8 cellular contexts compared by ENCODE assay signal in genomic region chr14:105299654-105300541, GRCh38. TPM values are rescaled to one million over a fixed set of nuclear protein-coding genes. Genes with fewer than 3 reads are reported as not detected.
DNase-seq lines count a peak whose midpoint lies in the region; ATAC-seq and TF ChIP-seq lines count a peak whose summit lies in the region.

No MANE protein-coding gene starts in this region.

- peak overlapping the region; percentile 57; the same call in 1 of the 2 replicates for H3K9ac ChIP-seq in KMS-11
- H3K9ac ChIP-seq in skeletal muscle tissue (ENCODE audit: low read depth in 1 of 3, low read length in 3 of 3): peak overlapping the region; percentile 89 to 96 (median 89)

- H4K20me1 ChIP-seq in KMS-11 (ENCODE audit: insufficient read depth): no peaks in the 10 kb centered on the region

- H3K4me2 ChIP-seq in KMS-11: peak overlapping the region; percentile 40

- ATAC-seq in GM21717 (IDR thresholded peaks at IDR 0.05; ENCODE audit: unreplicated experiment): peak; percentile 24

- H3K79me2 ChIP-seq in KMS-11 (ENCODE audit: insufficient read depth, low read depth): peaks cover 36% of the 10 kb centered on the region; the same call in 1 of the 2 replicates

- DNase-seq in GM12865 (ENCODE audit: low read depth): peak; percentile 54
- peak; percentile 41 for DNase-seq in activated naive CD4-positive, alpha-beta T cell treated with anti-CD3 and anti-CD28 coated beads, Interleukin-2, amount 50 U/mL, for 16 hours
- peak; percentile 29 for DNase-seq in hepatic stellate cell (ENCODE audit: low spot score)
- DNase-seq in NCI-H2196 treated with DMSO at 0.1 percent for 48 hours (lab: John Stamatoyannopoulos, UW; ENCODE audit: unreplicated experiment): no peak
- no peak for DNase-seq in NCI-H2107 (lab: John Stamatoyannopoulos, UW)

- no peaks in the 10 kb centered on the region for H3K9me3 ChIP-seq in skeletal muscle tissue (ENCODE audit: control insufficient read depth in 3 of 3, low read length in 3 of 3)

- no peaks in the 10 kb centered on the region for H3K36me3 ChIP-seq in KMS-11 (ENCODE audit: insufficient read depth)
- no peaks in the 10 kb centered on the region for H3K36me3 ChIP-seq in skeletal muscle tissue (ENCODE audit: control insufficient read depth in 3 of 3, insufficient read depth in 3 of 3, low read length in 3 of 3)

- H3K4me1 ChIP-seq in KMS-11 (ENCODE audit: low read depth, poor library complexity, severe bottlenecking) (peaks cover 15% of the 10 kb centered on the region), skeletal muscle tissue (ENCODE audit: control insufficient read depth in 3 of 3, insufficient read depth in 3 of 3, low read length in 3 of 3) (peaks cover 10 to 17% (median 13%) of the 10 kb centered on the region in 3 donors)

- peak overlapping the region; percentile 26; the same call in 1 of the 2 replicates for H2AFZ ChIP-seq in KMS-11 (ENCODE audit: low read depth)

- H3K4me3 ChIP-seq in GM12865 (ENCODE audit: low read depth, low read length) (peak overlapping the region; percentile 95), KMS-11 (IDR thresholded peaks at IDR 0.05; ENCODE audit: insufficient read depth, low read depth, low read length) (no peak overlapping the region), skeletal muscle tissue (ENCODE audit: low read length in 3 of 3) (peak overlapping the region; percentile 76 to 94 (median 90))

- TF ChIP-seq CTCF in GM12865 (IDR thresholded peaks at IDR 0.05; ENCODE audit: insufficient read depth, low read depth, low read length, missing control alignments) (no peak), KMS-11 (conservative IDR thresholded peaks at IDR 0.05; ENCODE audit: low read depth, low read length) (no peak)

- H3K27ac ChIP-seq in KMS-11 (peak overlapping the region; percentile 46), skeletal muscle tissue (ENCODE audit: low read depth, low read length) (peak overlapping the region; percentile 92)

- no peaks in the 10 kb centered on the region for H3K27me3 ChIP-seq in KMS-11 (ENCODE audit: insufficient read depth, low read depth)
- H3K27me3 ChIP-seq in skeletal muscle tissue (ENCODE audit: control insufficient read depth in 3 of 3, insufficient read depth in 3 of 3, low read length in 3 of 3): no peaks in the 10 kb centered on the region

RNA-seq across cellular contexts. Expression of gene BRF1, which starts 0.9 kb away (rescaled TPM):
- total RNA-seq in skeletal muscle tissue: 38.1 TPM

RNA-seq across cellular contexts. Expression of gene PACS2, which starts 14.7 kb away (rescaled TPM):
- 60.0 TPM for total RNA-seq in skeletal muscle tissue

RNA-seq across cellular contexts. Expression of gene BTBD6, which starts 51.6 kb away (rescaled TPM):
- total RNA-seq in skeletal muscle tissue: 50.6 TPM

Comparison
In these comparisons a context has a peak if more than half of its experiments do, and no peak if none do; other contexts are left out.
1. DNase-seq: peak in GM12865 (single experiment), activated naive CD4-positive, alpha-beta T cell treated with anti-CD3 and anti-CD28 coated beads, Interleukin-2, amount 50 U/mL, for 16 hours (single experiment) and hepatic stellate cell (single experiment); none in NCI-H2196 treated with DMSO at 0.1 percent for 48 hours (single experiment) and NCI-H2107 (single experiment).